Comparison of ENCODE assay signal across 31 cellular contexts in genomic region chr19:41968751-41969150, GRCh38. TPM values are rescaled to one million over a fixed set of nuclear protein-coding genes. Genes with fewer than 3 reads are reported as not detected.
"Had no signal": no experiment of that assay in that cellular context is flagged by ENCODE, and none has a peak within 500 bp of the region (broad histone marks: within the 10 kb centered on the region; RNA-seq: fewer than 3 reads in every experiment).

No MANE protein-coding gene starts in this region.

- H3K4me3 Mint-ChIP-seq: activated CD4-positive, alpha-beta T cell treated with anti-CD3 and anti-CD28 coated beads, Interleukin-2, amount 10 ng/mL, durations not matched to agents 24 days and 14 days; activated CD8-positive, alpha-beta T cell treated with anti-CD3 and anti-CD28 coated beads for 36 hours; activated naive CD4-positive, alpha-beta T cell treated with anti-CD3 and anti-CD28 coated beads, Interleukin-2, amount 50 U/mL, for 24 hours; activated naive CD8-positive, alpha-beta T cell treated with anti-CD3 and anti-CD28 coated beads, Interleukin-2, amount 10 ng/mL, durations not matched to agents 7 days and 5 days; activated T-cell treated with anti-CD3 and anti-CD28 coated beads, Interleukin-2, amount 50 U/mL, for 24 hours; T-helper 1 cell treated with Interleukin-12 subunit alpha and Interleukin-12 subunit beta and Interleukin-4 antibody, amounts not matched to agents 30 μg/mL and 1 μg/mL, for 36 hours; T-helper 2 cell treated with Interferon-gamma antibody and Interleukin-4, amounts not matched to agents 5 μg/mL and 100 μg/mL, for 36 hours had no signal

- H3K27me3 Mint-ChIP-seq: activated CD8-positive, alpha-beta T cell treated with anti-CD3 and anti-CD28 coated beads for 36 hours; activated naive CD4-positive, alpha-beta T cell treated with anti-CD3 and anti-CD28 coated beads, Interleukin-2, amount 50 U/mL, for 24 hours; activated naive CD8-positive, alpha-beta T cell treated with anti-CD3 and anti-CD28 coated beads, Interleukin-2, amount 10 ng/mL, durations not matched to agents 7 days and 5 days; activated T-cell treated with anti-CD3 and anti-CD28 coated beads, Interleukin-2, amount 50 U/mL, for 24 hours had no signal

- H3K36me3 Mint-ChIP-seq: activated naive CD4-positive, alpha-beta T cell treated with anti-CD3 and anti-CD28 coated beads, Interleukin-2, amount 50 U/mL, for 24 hours; activated naive CD8-positive, alpha-beta T cell treated with anti-CD3 and anti-CD28 coated beads, Interleukin-2, amount 10 ng/mL, durations not matched to agents 7 days and 5 days had no signal

- H3K4me1 ChIP-seq: ascending aorta, SJSA1 had no signal

- H3K4me3 ChIP-seq: ascending aorta, cardiac muscle cell, MG63, SJSA1 had no signal

- ATAC-seq: activated CD8-positive, alpha-beta T cell treated with anti-CD3 and anti-CD28 coated beads for 36 hours; Panc1 had no signal

- H3K27ac Mint-ChIP-seq: activated CD4-positive, alpha-beta T cell treated with anti-CD3 and anti-CD28 coated beads, Interleukin-2, amount 10 ng/mL, durations not matched to agents 24 days and 14 days; activated CD8-positive, alpha-beta T cell treated with anti-CD3 and anti-CD28 coated beads for 36 hours; activated naive CD4-positive, alpha-beta T cell treated with anti-CD3 and anti-CD28 coated beads, Interleukin-2, amount 50 U/mL, for 24 hours; activated naive CD8-positive, alpha-beta T cell treated with anti-CD3 and anti-CD28 coated beads, Interleukin-2, amount 10 ng/mL, durations not matched to agents 7 days and 5 days; activated T-cell treated with anti-CD3 and anti-CD28 coated beads, Interleukin-2, amount 50 U/mL, for 24 hours; activated T-helper 2 cell treated with anti-CD3 and anti-CD28 coated beads, Interferon-gamma antibody, Interleukin-2, Interleukin-4, amounts not matched to agents 10 μg/mL and 5 μg/mL and 100 μg/mL, durations not matched to agents 14 hours and 24 hours and 36 hours; T-helper 1 cell treated with Interleukin-12 subunit alpha and Interleukin-12 subunit beta and Interleukin-4 antibody, amounts not matched to agents 30 μg/mL and 1 μg/mL, for 36 hours; T-helper 2 cell treated with Interferon-gamma antibody and Interleukin-4, amounts not matched to agents 5 μg/mL and 100 μg/mL, for 36 hours had no signal

- H3K27ac ChIP-seq: ascending aorta, cardiac muscle cell, SJSA1 had no signal

- H3K27me3 ChIP-seq: ascending aorta, cardiac muscle cell, MG63 had no signal

- H3K9me3 Mint-ChIP-seq: activated CD4-positive, alpha-beta T cell treated with anti-CD3 and anti-CD28 coated beads, Interleukin-2, amount 10 ng/mL, durations not matched to agents 24 days and 14 days; activated CD8-positive, alpha-beta T cell treated with anti-CD3 and anti-CD28 coated beads for 36 hours; activated naive CD4-positive, alpha-beta T cell treated with anti-CD3 and anti-CD28 coated beads, Interleukin-2, amount 50 U/mL, for 24 hours; activated naive CD8-positive, alpha-beta T cell treated with anti-CD3 and anti-CD28 coated beads, Interleukin-2, amount 10 ng/mL, durations not matched to agents 7 days and 5 days; activated T-cell treated with anti-CD3 and anti-CD28 coated beads, Interleukin-2, amount 50 U/mL, for 24 hours; activated T-helper 2 cell treated with anti-CD3 and anti-CD28 coated beads, Interferon-gamma antibody, Interleukin-2, Interleukin-4, amounts not matched to agents 10 μg/mL and 5 μg/mL and 100 μg/mL, durations not matched to agents 14 hours and 24 hours and 36 hours; T-helper 1 cell treated with Interleukin-12 subunit alpha and Interleukin-12 subunit beta and Interleukin-4 antibody, amounts not matched to agents 30 μg/mL and 1 μg/mL, for 36 hours; T-helper 2 cell treated with Interferon-gamma antibody and Interleukin-4, amounts not matched to agents 5 μg/mL and 100 μg/mL, for 36 hours had no signal

- H3K9ac ChIP-seq: SK-N-SH had no signal

- H3K4me1 Mint-ChIP-seq: activated CD4-positive, alpha-beta T cell treated with anti-CD3 and anti-CD28 coated beads, Interleukin-2, amount 10 ng/mL, durations not matched to agents 24 days and 14 days; activated naive CD4-positive, alpha-beta T cell treated with anti-CD3 and anti-CD28 coated beads, Interleukin-2, amount 50 U/mL, for 24 hours; activated naive CD8-positive, alpha-beta T cell treated with anti-CD3 and anti-CD28 coated beads, Interleukin-2, amount 10 ng/mL, durations not matched to agents 7 days and 5 days had no signal

- DNase-seq: activated CD4-positive, alpha-beta T cell treated with anti-CD3 and anti-CD28 coated beads, Interleukin-2, amount 10 ng/mL, durations not matched to agents 24 days and 14 days; activated CD4-positive, alpha-beta T cell treated with anti-CD3 and anti-CD28 coated beads, Interleukin-2, amount 50 U/mL, for 4 hours; activated CD8-positive, alpha-beta T cell treated with anti-CD3 and anti-CD28 coated beads for 36 hours; activated gamma-delta T cell; activated naive CD4-positive, alpha-beta T cell treated with Interleukin-2 at 50 U/mL for 16 hours; activated naive CD8-positive, alpha-beta T cell treated with anti-CD3 and anti-CD28 coated beads, Interleukin-2, amount 10 ng/mL, durations not matched to agents 7 days and 5 days; activated T-cell treated with anti-CD3 and anti-CD28 coated beads, Interleukin-2, amount 50 U/mL, for 24 hours; amygdala; Kasumi-1; KG1; MG63; NCI-H1048; NCI-H1105 treated with DMSO at 0.1 percent for 48 hours; NCI-H1436; NCI-H1694; NCI-H1930; NCI-H2081 treated with DMSO at 0.1 percent for 48 hours; NCI-H345; NCI-H524 treated with DMSO at 0.1 percent for 48 hours; SHP77 treated with DMSO at 0.1 percent for 48 hours; SK-N-SH had no signal

- H3K9me3 ChIP-seq: ascending aorta, MG63, SJSA1, SK-N-SH had no signal

- H3K4me2 ChIP-seq: SK-N-SH had no signal

- H3K36me3 ChIP-seq: ascending aorta, cardiac muscle cell, MG63, SJSA1 had no signal

RNA-seq across cellular contexts. Expression of gene ATP1A3, which starts 25.3 kb away (rescaled TPM):
- total RNA-seq: SJSA1 had no signal

RNA-seq across cellular contexts. Expression of gene ERFL, which starts 40.5 kb away (rescaled TPM):
- total RNA-seq: ascending aorta, NCI-H460, RPMI7951, SJSA1 had no signal
